ENCODE assay signal across 24 cellular contexts in genomic region chr1:5858246-5858645, GRCh38.
"Had no signal": no experiment of that assay in that cellular context is flagged by ENCODE, and none has a peak within 500 bp of the region (broad histone marks: within the 10 kb centered on the region; RNA-seq: fewer than 3 reads in every experiment).

No MANE protein-coding gene starts in this region.

- ATAC-seq: natural killer cell; right cardiac atrium; sciatic nerve; stimulated activated naive B cell treated with anti-CD40 and anti-IgM and Interleukin-4, amounts not matched to agents 10 μg/mL and 1 μg/mL and 100 μg/mL, for 72 hours had no signal

- H3K79me2 ChIP-seq: hepatocyte had no signal

- H3K9me3 ChIP-seq: left ventricle myocardium inferior, ovary, tibial nerve, uterus had no signal

- H3K4me3 Mint-ChIP-seq: mesothelial cell of epicardium; naive B cell; natural killer cell; nephron progenitor cell; neural progenitor cell; stimulated activated naive B cell treated with anti-CD40 and anti-IgM and Interleukin-4, amounts not matched to agents 10 μg/mL and 1 μg/mL and 100 μg/mL, for 72 hours; stimulated activated naive CD8-positive, alpha-beta T cell treated with anti-CD3 and anti-CD28 coated beads, Interleukin-15, Interleukin-2, amounts not matched to agents 100 ng/mL and 50 ng/mL, for 24 hours; type B pancreatic cell had no signal

- H3K27me3 ChIP-seq: hepatocyte, neural progenitor cell, ovary, tibial nerve, uterus had no signal

- H3K9ac ChIP-seq: neural progenitor cell had no signal

- H3K4me3 ChIP-seq: hepatocyte, left ventricle myocardium inferior, lung, neural progenitor cell, ovary, skin epidermis, tibial nerve, uterus had no signal

- H3K4me1 ChIP-seq: left ventricle myocardium inferior, neural progenitor cell, tibial nerve, uterus had no signal

- H2AFZ ChIP-seq: hepatocyte, neural progenitor cell had no signal

- H3K4me2 ChIP-seq: hepatocyte, neural progenitor cell had no signal

- H3K27ac ChIP-seq: hepatocyte, left ventricle myocardium inferior, neural progenitor cell, ovary, skin epidermis, tibial nerve, uterus had no signal

- H3K4me1 Mint-ChIP-seq: naive B cell; natural killer cell; nephron progenitor cell; stimulated activated naive B cell treated with anti-CD40 and anti-IgM and Interleukin-4, amounts not matched to agents 10 μg/mL and 1 μg/mL and 100 μg/mL, for 72 hours had no signal

- H3K9me3 Mint-ChIP-seq: naive B cell; natural killer cell; neural progenitor cell; stimulated activated naive CD8-positive, alpha-beta T cell treated with anti-CD3 and anti-CD28 coated beads, Interleukin-15, Interleukin-2, amounts not matched to agents 100 ng/mL and 50 ng/mL, for 24 hours; type B pancreatic cell had no signal

- H3K36me3 Mint-ChIP-seq: mesothelial cell of epicardium, natural killer cell had no signal

- DNase-seq: islet precursor cell; left ventricle myocardium inferior; naive B cell; natural killer cell; nephron progenitor cell; ovary; stimulated activated CD4-positive, alpha-beta T cell treated with anti-CD3 and anti-CD28 coated beads, Interleukin-12 subunit alpha, Interleukin-12 subunit beta, amount 100 ng/mL, for 4 hours; stimulated activated CD4-positive, alpha-beta T cell treated with anti-CD3 and anti-CD28 coated beads, Interleukin-15, amount 100 ng/mL, for 24 hours; stimulated activated CD4-positive, alpha-beta T cell treated with anti-CD3 and anti-CD28 coated beads, Interleukin-2, amount 100 ng/mL, for 24 hours; stimulated activated CD4-positive, alpha-beta T cell treated with anti-CD3 and anti-CD28 coated beads, Interleukin-4, amount 100 ng/mL, for 1 hour; stimulated activated naive B cell treated with anti-CD40 and anti-IgM and Interleukin-4, amounts not matched to agents 10 μg/mL and 1 μg/mL and 100 μg/mL, for 72 hours; substantia nigra; uterus had no signal

- H3K36me3 ChIP-seq: neural progenitor cell, ovary, uterus had no signal

- H3K27ac Mint-ChIP-seq: mesothelial cell of epicardium; natural killer cell; nephron progenitor cell; progenitor cell of endocrine pancreas; stimulated activated naive B cell treated with anti-CD40 and anti-IgM and Interleukin-4, amounts not matched to agents 10 μg/mL and 1 μg/mL and 100 μg/mL, for 72 hours; stimulated activated naive CD8-positive, alpha-beta T cell treated with anti-CD3 and anti-CD28 coated beads, Interleukin-15, Interleukin-2, amounts not matched to agents 100 ng/mL and 50 ng/mL, for 24 hours; type B pancreatic cell had no signal

- H3K27me3 Mint-ChIP-seq: naive B cell; progenitor cell of endocrine pancreas; stimulated activated naive B cell treated with anti-CD40 and anti-IgM and Interleukin-4, amounts not matched to agents 10 μg/mL and 1 μg/mL and 100 μg/mL, for 72 hours; stimulated activated naive CD8-positive, alpha-beta T cell treated with anti-CD3 and anti-CD28 coated beads, Interleukin-15, Interleukin-2, amounts not matched to agents 100 ng/mL and 50 ng/mL, for 24 hours; type B pancreatic cell had no signal
